ENCODE assay signal across 18 cellular contexts in the genomic region with DNA sequence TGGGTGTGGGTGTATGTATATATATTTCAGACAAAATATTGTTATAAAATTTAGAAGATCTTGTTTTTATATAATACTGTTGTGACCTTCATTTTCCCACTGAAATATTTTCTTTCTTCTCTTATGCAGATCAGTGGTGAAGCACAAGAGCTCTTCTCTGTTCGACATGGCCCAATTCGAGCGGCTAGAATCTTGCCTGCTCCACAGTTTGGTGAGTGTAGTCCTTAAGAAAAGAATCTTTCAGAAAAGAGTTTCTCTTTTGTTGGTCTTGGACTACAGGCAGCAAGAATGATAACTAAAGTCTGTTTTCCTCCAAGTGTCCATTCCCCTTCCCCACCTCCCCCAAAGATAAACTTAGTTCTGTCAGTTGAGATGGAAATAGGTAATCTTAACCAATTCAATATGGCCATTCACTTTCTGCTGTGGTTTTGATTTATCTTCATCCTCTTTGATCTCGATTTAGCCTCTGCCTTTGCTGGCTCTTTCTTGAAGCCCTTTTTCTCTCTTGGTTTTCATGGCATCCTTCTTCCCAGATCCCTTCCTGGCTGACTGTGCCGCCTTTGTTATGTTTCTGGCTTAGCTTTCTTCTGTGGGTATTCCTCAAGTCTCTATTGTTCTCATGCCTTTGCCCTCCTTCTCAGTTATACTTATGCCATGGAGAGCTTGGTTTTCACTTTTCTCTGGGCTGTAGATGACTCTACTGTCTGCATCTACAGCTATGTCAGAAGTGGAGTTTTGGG.
DNase-seq lines count a peak whose midpoint lies in the region; TF ChIP-seq lines count a peak whose summit lies in the region.
"Had no signal": no experiment of that assay in that cellular context is flagged by ENCODE, and none has a peak within 500 bp of the region (broad histone marks: within the 10 kb centered on the region; RNA-seq: fewer than 3 reads in every experiment).

No MANE protein-coding gene starts in this region.

- TF ChIP-seq CTCF in esophagus squamous epithelium (IDR thresholded peaks at IDR 0.05), result no peak

- H3K4me3 ChIP-seq in HUES48 (ENCODE audit: low read depth, low read length) (no peak overlapping the region), esophagus squamous epithelium (no peak overlapping the region)
- H3K4me3 ChIP-seq: prostate gland, testis had no signal

- intact Hi-C loops in esophagus squamous epithelium (cut with DNase I), result no loop called here

- peak overlapping the region; percentile 88 for H3K27ac ChIP-seq in HUES48 (ENCODE audit: low read depth, low read length)
- peak overlapping the region; percentile 22 for H3K27ac ChIP-seq in caudate nucleus (ENCODE audit: low read depth, low read length)
- peak overlapping the region; percentile 82 for H3K27ac ChIP-seq in substantia nigra (ENCODE audit: low read depth, low read length, poor library complexity, severe bottlenecking)
- no peak overlapping the region for H3K27ac ChIP-seq in esophagus squamous epithelium
- H3K27ac ChIP-seq: foreskin keratinocyte, prostate gland, testis had no signal

- H3K9me3 ChIP-seq in HUES48 (ENCODE audit: control insufficient read depth, insufficient read depth, low read length) (no peaks in the 10 kb centered on the region), esophagus squamous epithelium (peaks cover 0 to 3% (median 0%) of the 10 kb centered on the region in 3 donors)
- H3K9me3 ChIP-seq: prostate gland, testis had no signal

- H3K27me3 ChIP-seq in HUES48 (ENCODE audit: control insufficient read depth, insufficient read depth, low read length) (no peaks in the 10 kb centered on the region), esophagus squamous epithelium (no peaks in the 10 kb centered on the region)
- H3K27me3 ChIP-seq: foreskin keratinocyte, testis had no signal

- H3K36me3 ChIP-seq in HUES48 (ENCODE audit: control insufficient read depth, insufficient read depth, low read length) (no peaks in the 10 kb centered on the region), esophagus squamous epithelium (no peaks in the 10 kb centered on the region)
- H3K36me3 ChIP-seq: prostate gland had no signal

- TF ChIP-seq POLR2A in esophagus squamous epithelium (IDR thresholded peaks at IDR 0.05), result no peak

- H3K4me1 ChIP-seq in HUES48 (ENCODE audit: control insufficient read depth, insufficient read depth, low read length) (peaks cover 43% of the 10 kb centered on the region), esophagus squamous epithelium (peaks cover 0 to 15% (median 0%) of the 10 kb centered on the region in 3 donors)
- H3K4me1 ChIP-seq: prostate gland had no signal

- DNase-seq in caudate nucleus (lab: John Stamatoyannopoulos, UW) (peak in 3 of 61 donors; percentile 1 to 15 (median 10)), iPS-NIHi11 (ENCODE audit: low spot score) (peak; percentile 33), substantia nigra (lab: John Stamatoyannopoulos, UW) (peak in 5 of 49 donors; percentile 3 to 4 (median 3)), NCI-H1417 treated with DMSO at 0.1 percent for 48 hours (lab: John Stamatoyannopoulos, UW) (no peak), cerebellar nuclear complex (lab: John Stamatoyannopoulos, UW) (no peak), esophagus squamous epithelium (lab: John Stamatoyannopoulos, UW) (no peak)
- DNase-seq in stimulated activated CD4-positive, alpha-beta T cell treated with anti-CD3 and anti-CD28 coated beads, Interleukin-1b, Interleukin-23, amount 100 ng/mL, for 48 hours, result no peak
- DNase-seq: activated CD4-positive, alpha-beta T cell treated with anti-CD3 and anti-CD28 coated beads for 4 hours; activated naive CD4-positive, alpha-beta T cell treated with anti-CD3 and anti-CD28 coated beads, Interleukin-2, amount 50 U/mL, for 16 hours; CD4-positive, alpha-beta T cell; erythroblast; foreskin keratinocyte; GDM1; NCI-H1105 treated with DMSO at 0.1 percent for 48 hours; T-helper 1 cell; testis had no signal

- H3K9ac ChIP-seq in HUES48 (ENCODE audit: low read depth, low read length), result no peak overlapping the region; the same call in 1 of the 2 replicates

- WGBS in esophagus squamous epithelium, 2 donors, result 77 to 80% methylated on average over 5 of the region's 5 CpGs

Comparison
In these comparisons a context has a peak if more than half of its experiments do, and no peak if none do; other contexts are left out.
1. H3K27ac ChIP-seq: peak in HUES48 (single experiment), caudate nucleus (single experiment) and substantia nigra (single experiment); none in esophagus squamous epithelium (0 of 4).